In genomic region chr6:83511901-83512681, GRCh38 we compare ENCODE assay signal across 8 cellular contexts. TPM values are rescaled to one million over a fixed set of nuclear protein-coding genes. Genes with fewer than 3 reads are reported as not detected.
DNase-seq lines count a peak whose midpoint lies in the region; ATAC-seq and TF ChIP-seq lines count a peak whose summit lies in the region.

A gene with protein sequence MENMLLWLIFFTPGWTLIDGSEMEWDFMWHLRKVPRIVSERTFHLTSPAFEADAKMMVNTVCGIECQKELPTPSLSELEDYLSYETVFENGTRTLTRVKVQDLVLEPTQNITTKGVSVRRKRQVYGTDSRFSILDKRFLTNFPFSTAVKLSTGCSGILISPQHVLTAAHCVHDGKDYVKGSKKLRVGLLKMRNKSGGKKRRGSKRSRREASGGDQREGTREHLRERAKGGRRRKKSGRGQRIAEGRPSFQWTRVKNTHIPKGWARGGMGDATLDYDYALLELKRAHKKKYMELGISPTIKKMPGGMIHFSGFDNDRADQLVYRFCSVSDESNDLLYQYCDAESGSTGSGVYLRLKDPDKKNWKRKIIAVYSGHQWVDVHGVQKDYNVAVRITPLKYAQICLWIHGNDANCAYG (plus strand): TSS chr6:83512534. CDS start chr6:83523442, 10,908 bp downstream.

- ATAC-seq in right lobe of liver (peak; percentile 86 to 90 (median 86)), GM19328 (IDR thresholded peaks at IDR 0.05; ENCODE audit: unreplicated experiment) (no peak)

- peak within 1 kb of the TSS in 2 of 3 donors; percentile 16 to 33 for H3K4me3 ChIP-seq in right lobe of liver

- H3K36me3 Mint-ChIP-seq in activated naive CD4-positive, alpha-beta T cell treated with anti-CD3 and anti-CD28 coated beads for 36 hours (ENCODE audit: low read depth), result no peaks in the 10 kb centered on the region

- WGBS in right lobe of liver (ENCODE audit: insufficient coverage, low coverage, low lambda C conversion rate, missing lambda C conversion rate), result 1% methylated on average over 32 of the region's 38 CpGs

- peaks cover 7% of the 10 kb centered on the region for H3K4me1 Mint-ChIP-seq in activated naive CD4-positive, alpha-beta T cell treated with anti-CD3 and anti-CD28 coated beads for 36 hours (ENCODE audit: low read depth)

- H3K27ac ChIP-seq in RWPE1 (no peak within 1 kb of the TSS), right lobe of liver (no peak within 1 kb of the TSS), substantia nigra (ENCODE audit: low read depth, low read length, poor library complexity, severe bottlenecking) (no peak within 1 kb of the TSS)

- peak within 1 kb of the TSS; percentile 18 for H3K4me3 Mint-ChIP-seq in activated naive CD4-positive, alpha-beta T cell treated with anti-CD3 and anti-CD28 coated beads for 36 hours

- peaks cover 0 to 4% (median 0%) of the 10 kb centered on the region in 4 donors for H3K4me1 ChIP-seq in right lobe of liver

- intact Hi-C loops in activated naive CD4-positive, alpha-beta T cell treated with anti-CD3 and anti-CD28 coated beads for 36 hours (cut with micrococcal nuclease), result no loop called here
- intact Hi-C loops in right lobe of liver (cut with DNase I), result loop anchor here (5.0 to 10.0 kb wide), 2 partner anchors 95 to 287 kb away; no protein-coding TSS in a partner anchor

- TF ChIP-seq POLR2A in right lobe of liver (IDR thresholded peaks at IDR 0.05), result no peak

- POLR2A ChIA-PET in RWPE1 (lab: Yijun Ruan, JAX; ENCODE audit: low non-redundant PET), result no interaction called here

- no peak within 1 kb of the TSS for H3K27ac Mint-ChIP-seq in activated naive CD4-positive, alpha-beta T cell treated with anti-CD3 and anti-CD28 coated beads for 36 hours

- no peaks in the 10 kb centered on the region for H3K27me3 ChIP-seq in right lobe of liver

- peak; percentile 77 for TF ChIP-seq CTCF in RWPE1 (conservative IDR thresholded peaks at IDR 0.05; ENCODE audit: low read depth)
- TF ChIP-seq CTCF in right lobe of liver (IDR thresholded peaks at IDR 0.05), result peak; percentile 65 to 73 (median 67)

- peak; percentile 29 for DNase-seq in activated naive CD4-positive, alpha-beta T cell treated with anti-CD3 and anti-CD28 coated beads for 36 hours
- DNase-seq in activated naive CD4-positive, alpha-beta T cell treated with anti-CD3 and anti-CD28 coated beads, Interleukin-2, amount 50 U/mL, for 16 hours, result no peak
- DNase-seq in HK-2 (ENCODE audit: unreplicated experiment) (peak; percentile 55), RWPE1 (ENCODE audit: low spot score) (peak; percentile 29), dermis microvascular lymphatic vessel endothelial cell (ENCODE audit: low read depth in 2 of 2) (peak; percentile 14 to 52), right lobe of liver (peak; percentile 48 to 62 (median 53)), substantia nigra (lab: John Stamatoyannopoulos, UW) (peak in 42 of 49 donors; percentile 4 to 56 (median 30))

- CTCF ChIA-PET in activated naive CD4-positive, alpha-beta T cell treated with anti-CD3 and anti-CD28 coated beads for 36 hours (lab: Charles Lee), result interaction anchor here (0.9 to 6.9 kb wide), 7 partner anchors 9 to 444 kb away, joined by 3 to 130 read pairs (median 3); partner anchors contain the start of genes DOP1A and UBE3D
- CTCF ChIA-PET in RWPE1 (lab: Yijun Ruan, JAX), result interaction anchor here (0.5 to 3.6 kb wide), 18 partner anchors 16 to 1000 kb away, joined by 3 to 41 read pairs (median 4); partner anchors contain the start of genes DOP1A and UBE3D

- no peaks in the 10 kb centered on the region for H3K9me3 Mint-ChIP-seq in activated naive CD4-positive, alpha-beta T cell treated with anti-CD3 and anti-CD28 coated beads for 36 hours

- H3K36me3 ChIP-seq in right lobe of liver, result no peaks in the 10 kb centered on the region

- H3K9me3 ChIP-seq in right lobe of liver, result no peaks in the 10 kb centered on the region

- H3K27me3 Mint-ChIP-seq in activated naive CD4-positive, alpha-beta T cell treated with anti-CD3 and anti-CD28 coated beads for 36 hours (ENCODE audit: low read depth), result peaks cover 39% of the 10 kb centered on the region

RNA-seq across cellular contexts. Expression of the gene that starts here (rescaled TPM):
- total RNA-seq in activated naive CD4-positive, alpha-beta T cell treated with anti-CD3 and anti-CD28 coated beads for 36 hours, result not detected
- total RNA-seq in dermis microvascular lymphatic vessel endothelial cell, result not detected in 2 replicates
- under 1 TPM in 1 of 6 experiments, not detected in 5; 0.20 TPM for total RNA-seq in right lobe of liver

Comparison
In these comparisons a context has a peak if more than half of its experiments do, and no peak if none do; other contexts are left out.
1. Peak in DNase-seq in activated naive CD4-positive, alpha-beta T cell treated with anti-CD3 and anti-CD28 coated beads for 36 hours; RNA of the gene not detected or under 1 TPM.
2. Peak in DNase-seq in dermis microvascular lymphatic vessel endothelial cell; RNA of the gene not detected or under 1 TPM.
3. Peak in DNase-seq, ATAC-seq and H3K4me3 ChIP-seq in right lobe of liver; RNA of the gene not detected or under 1 TPM.